Comparison of ENCODE assay signal across 28 cellular contexts in genomic region chr18:32629990-32630389, GRCh38.
"Had no signal": no experiment of that assay in that cellular context is flagged by ENCODE, and none has a peak within 500 bp of the region (broad histone marks: within the 10 kb centered on the region; RNA-seq: fewer than 3 reads in every experiment).

No MANE protein-coding gene starts in this region.

- H3K4me3 Mint-ChIP-seq: activated CD4-positive, alpha-beta memory T cell treated with anti-CD3 and anti-CD28 coated beads, Interleukin-2, amount 10 ng/mL, durations not matched to agents 7 days and 5 days; activated CD4-positive, alpha-beta T cell treated with anti-CD3 and anti-CD28 coated beads for 36 hours; activated naive CD8-positive, alpha-beta T cell treated with anti-CD3 and anti-CD28 coated beads, Interleukin-2, amount 10 ng/mL, durations not matched to agents 7 days and 5 days; activated T-helper 17 cell treated with anti-CD3 and anti-CD28 coated beads, Interleukin-2, amount 50 U/mL, for 72 hours; T-helper 17 cell had no signal

- H3K27me3 Mint-ChIP-seq: activated CD4-positive, alpha-beta memory T cell treated with anti-CD3 and anti-CD28 coated beads, Interleukin-2, amount 10 ng/mL, durations not matched to agents 7 days and 5 days; activated naive CD8-positive, alpha-beta T cell treated with anti-CD3 and anti-CD28 coated beads, Interleukin-2, amount 10 ng/mL, durations not matched to agents 7 days and 5 days; activated T-helper 17 cell treated with anti-CD3 and anti-CD28 coated beads, Interleukin-2, amount 50 U/mL, for 72 hours; T-helper 17 cell had no signal

- ATAC-seq: activated CD4-positive, alpha-beta T cell treated with anti-CD3 and anti-CD28 coated beads for 36 hours; activated T-helper 17 cell treated with anti-CD3 and anti-CD28 coated beads, Interleukin-2, amount 50 U/mL, for 72 hours; K562; PC-3; T-helper 17 cell had no signal

- FAIRE-seq: K562, RCC 7860 had no signal

- H3K4me1 ChIP-seq: adrenal gland, breast epithelium had no signal

- H3K4me3 ChIP-seq: adrenal gland, breast epithelium, K562 had no signal

- H3K36me3 ChIP-seq: adrenal gland, breast epithelium, WERI-Rb-1 had no signal

- DNase-seq: activated CD4-positive, alpha-beta memory T cell treated with anti-CD3 and anti-CD28 coated beads, Interleukin-2, amount 10 ng/mL, durations not matched to agents 7 days and 5 days; activated CD4-positive, alpha-beta T cell treated with anti-CD3 and anti-CD28 coated beads for 36 hours; activated CD4-positive, alpha-beta T cell treated with anti-CD3 and anti-CD28 coated beads, Interleukin-2, amount 50 U/mL, for 1 hour; activated naive CD4-positive, alpha-beta T cell treated with anti-CD3 and anti-CD28 coated beads, Interleukin-2, amount 50 U/mL, for 16 hours; activated naive CD8-positive, alpha-beta T cell treated with anti-CD3 and anti-CD28 coated beads, Interleukin-2, amount 10 ng/mL, durations not matched to agents 7 days and 5 days; activated T-cell treated with anti-CD3 and anti-CD28 coated beads for 4 hours; activated T-cell treated with anti-CD3 and anti-CD28 coated beads, Interleukin-2, amount 50 U/mL, for 48 hours; adrenal gland; caudate nucleus; Karpas-422; NCI-H1048; NCI-H1417; NCI-H2029; NCI-H2107; NCI-H2171 treated with DMSO at 0.1 percent for 48 hours; NCI-H226; NCI-H510A; NCI-H69; NK-92 treated with Interleukin-12 subunit alpha and Interleukin-12 subunit beta, amount 100 ng/mL, for 24 hours; PC-3; SHP77 treated with DMSO at 0.1 percent for 48 hours; T-helper 17 cell; T1000; WERI-Rb-1 had no signal

- H3K27me3 ChIP-seq: adrenal gland, breast epithelium had no signal

- H3K36me3 Mint-ChIP-seq: activated naive CD8-positive, alpha-beta T cell treated with anti-CD3 and anti-CD28 coated beads, Interleukin-2, amount 10 ng/mL, durations not matched to agents 7 days and 5 days had no signal

- H3K9me3 ChIP-seq: adrenal gland, breast epithelium had no signal

- H3K27ac ChIP-seq: adrenal gland, breast epithelium, WERI-Rb-1 had no signal

- H3K4me1 Mint-ChIP-seq: activated CD4-positive, alpha-beta memory T cell treated with anti-CD3 and anti-CD28 coated beads, Interleukin-2, amount 10 ng/mL, durations not matched to agents 7 days and 5 days; activated CD4-positive, alpha-beta T cell treated with anti-CD3 and anti-CD28 coated beads for 36 hours; activated naive CD8-positive, alpha-beta T cell treated with anti-CD3 and anti-CD28 coated beads, Interleukin-2, amount 10 ng/mL, durations not matched to agents 7 days and 5 days; activated T-helper 17 cell treated with anti-CD3 and anti-CD28 coated beads, Interleukin-2, amount 50 U/mL, for 72 hours; T-helper 17 cell had no signal

- H3K9me3 Mint-ChIP-seq: activated CD4-positive, alpha-beta memory T cell treated with anti-CD3 and anti-CD28 coated beads, Interleukin-2, amount 10 ng/mL, durations not matched to agents 7 days and 5 days; activated T-helper 17 cell treated with anti-CD3 and anti-CD28 coated beads, Interleukin-2, amount 50 U/mL, for 72 hours had no signal

- H3K27ac Mint-ChIP-seq: activated CD4-positive, alpha-beta memory T cell treated with anti-CD3 and anti-CD28 coated beads, Interleukin-2, amount 10 ng/mL, durations not matched to agents 7 days and 5 days; activated CD4-positive, alpha-beta T cell treated with anti-CD3 and anti-CD28 coated beads for 36 hours; activated naive CD8-positive, alpha-beta T cell treated with anti-CD3 and anti-CD28 coated beads, Interleukin-2, amount 10 ng/mL, durations not matched to agents 7 days and 5 days; activated T-helper 17 cell treated with anti-CD3 and anti-CD28 coated beads, Interleukin-2, amount 50 U/mL, for 72 hours; T-helper 17 cell had no signal
